Comparison of ENCODE assay signal across 10 cellular contexts in the genomic region with DNA sequence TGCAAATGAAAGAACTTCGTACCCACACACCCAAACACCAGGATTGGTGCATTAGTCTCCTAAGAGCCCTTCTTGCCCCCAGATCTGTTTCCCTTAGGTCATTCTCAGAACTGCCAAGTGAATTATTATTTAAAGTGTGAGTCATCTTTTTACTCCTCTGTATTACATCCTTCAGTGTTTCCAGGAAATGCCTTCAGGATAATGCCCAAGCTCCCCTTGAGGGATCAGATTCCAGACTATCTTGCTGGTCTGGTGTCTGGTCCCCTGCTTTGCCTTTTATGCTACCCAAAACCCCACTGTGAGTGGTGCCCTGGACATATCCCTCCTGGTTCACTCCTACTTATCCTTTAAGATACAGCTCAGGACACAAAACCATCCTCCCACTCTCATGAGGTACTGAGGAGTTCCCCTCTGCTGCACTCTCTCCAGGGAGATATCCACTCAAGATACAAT. TPM values are rescaled to one million over a fixed set of nuclear protein-coding genes. Genes with fewer than 3 reads are reported as not detected.
A peak's percentile ranks its signal among the peaks of the same experiment; 100 is the strongest.
DNase-seq lines count a peak whose midpoint lies in the region; ATAC-seq and TF ChIP-seq lines count a peak whose summit lies in the region.
"Had no signal": no experiment of that assay in that cellular context is flagged by ENCODE, and none has a peak within 500 bp of the region (broad histone marks: within the 10 kb centered on the region; RNA-seq: fewer than 3 reads in every experiment).

No MANE protein-coding gene starts in this region.

- H3K27me3 Mint-ChIP-seq in chondrocyte (ENCODE audit: low read depth) (no peaks in the 10 kb centered on the region), glutamatergic neuron (ENCODE audit: unreplicated experiment) (no peaks in the 10 kb centered on the region)
- H3K27me3 Mint-ChIP-seq in activated T-cell treated with anti-CD3 and anti-CD28 coated beads, Interleukin-2, amount 50 U/mL, for 4 hours (ENCODE audit: low read depth): peaks cover 4% of the 10 kb centered on the region

- H3K36me3 ChIP-seq in testis (ENCODE audit: low read depth, missing control alignments): no peaks in the 10 kb centered on the region

- H3K27ac Mint-ChIP-seq in chondrocyte (ENCODE audit: unreplicated experiment) (peak overlapping the region; percentile 46), glutamatergic neuron (ENCODE audit: unreplicated experiment) (no peak overlapping the region)

- H3K27ac ChIP-seq in testis: no peak overlapping the region

- no peaks in the 10 kb centered on the region for H3K4me1 ChIP-seq in testis

- H3K4me3 ChIP-seq in testis: no peak overlapping the region

- no peaks in the 10 kb centered on the region for H3K9me3 ChIP-seq in testis

- ATAC-seq in GM18873 (IDR thresholded peaks at IDR 0.05; ENCODE audit: low FRiP score, unreplicated experiment) (peak; percentile 57), omental fat pad (ENCODE audit: low FRiP score) (peak; percentile 88)
- no peak for ATAC-seq in activated T-cell treated with anti-CD3 and anti-CD28 coated beads, Interleukin-2, amount 50 U/mL, for 4 hours
- ATAC-seq: left lobe of liver had no signal

- no peak for TF ChIP-seq POLR2A in testis (IDR thresholded peaks at IDR 0.05)

- intact Hi-C loops in testis (cut with DNase I; ENCODE audit: low total_unique reads): no loop called here

- peak; percentile 20 for DNase-seq in HPDE6-E6E7 (ENCODE audit: extremely low spot score)
- no peak for DNase-seq in chondrocyte (ENCODE audit: low spot score)
- no peak for DNase-seq in omental fat pad (ENCODE audit: low spot score)
- no peak for DNase-seq in testis
- no peak for DNase-seq in NCI-H446 treated with DMSO at 0.1 percent for 48 hours (lab: John Stamatoyannopoulos, UW)
- no peak for DNase-seq in activated T-cell treated with anti-CD3 and anti-CD28 coated beads, Interleukin-2, amount 50 U/mL, for 4 hours
- DNase-seq in glutamatergic neuron: no peak
- DNase-seq: MM.1S had no signal

- WGBS in testis, 2 donors: 80 to 89% methylated on average over 1 of the region's 1 CpG

- TF ChIP-seq CTCF in chondrocyte (IDR thresholded peaks at IDR 0.05): no peak
- no peak for TF ChIP-seq CTCF in omental fat pad (IDR thresholded peaks at IDR 0.05)
- no peak for TF ChIP-seq CTCF in testis (IDR thresholded peaks at IDR 0.05)
- TF ChIP-seq CTCF in glutamatergic neuron (IDR thresholded peaks at IDR 0.05; ENCODE audit: partially characterized antibody, unreplicated experiment): no peak

- no peaks in the 10 kb centered on the region for H3K27me3 ChIP-seq in testis

- H3K9me3 Mint-ChIP-seq in chondrocyte (ENCODE audit: low read depth): peaks cover 7% of the 10 kb centered on the region
- no peaks in the 10 kb centered on the region for H3K9me3 Mint-ChIP-seq in activated T-cell treated with anti-CD3 and anti-CD28 coated beads, Interleukin-2, amount 50 U/mL, for 4 hours
- H3K9me3 Mint-ChIP-seq in glutamatergic neuron (ENCODE audit: unreplicated experiment): peaks cover 8% of the 10 kb centered on the region

- peaks cover 14% of the 10 kb centered on the region for H3K4me1 Mint-ChIP-seq in chondrocyte (ENCODE audit: low read depth)
- H3K4me1 Mint-ChIP-seq in activated T-cell treated with anti-CD3 and anti-CD28 coated beads, Interleukin-2, amount 50 U/mL, for 4 hours (ENCODE audit: low read depth): no peaks in the 10 kb centered on the region
- H3K4me1 Mint-ChIP-seq in glutamatergic neuron (ENCODE audit: low read depth, unreplicated experiment): no peaks in the 10 kb centered on the region

- H3K36me3 Mint-ChIP-seq in chondrocyte (ENCODE audit: low read depth) (peaks cover 3% of the 10 kb centered on the region), glutamatergic neuron (ENCODE audit: unreplicated experiment) (no peaks in the 10 kb centered on the region)
- no peaks in the 10 kb centered on the region for H3K36me3 Mint-ChIP-seq in activated T-cell treated with anti-CD3 and anti-CD28 coated beads, Interleukin-2, amount 50 U/mL, for 4 hours (ENCODE audit: insufficient read depth)

- H3K4me3 Mint-ChIP-seq in chondrocyte (ENCODE audit: unreplicated experiment) (no peak overlapping the region), glutamatergic neuron (ENCODE audit: unreplicated experiment) (no peak overlapping the region)
- no peak overlapping the region for H3K4me3 Mint-ChIP-seq in activated T-cell treated with anti-CD3 and anti-CD28 coated beads, Interleukin-2, amount 50 U/mL, for 4 hours

RNA-seq across cellular contexts. Expression of gene SSX2IP, which starts 57.3 kb away (rescaled TPM):
- total RNA-seq in chondrocyte: 6.1 to 9.5 TPM (median 6.2 TPM) in 3 replicates
- total RNA-seq in omental fat pad: 1 to 10 TPM; 1.9 to 8.0 (median 3.9) TPM
- total RNA-seq in testis: 100 to 1,000 TPM in 1 of 2 donors, 10 to 100 TPM in 1; 64.6 to 128 TPM
- polyA plus RNA-seq in testis (ENCODE audit: insufficient read depth, low read depth, low replicate concordance): 158 TPM
- 1 to 10 TPM; 5.7 to 8.7 (median 8.4) TPM for total RNA-seq in activated T-cell treated with anti-CD3 and anti-CD28 coated beads, Interleukin-2, amount 50 U/mL, for 4 hours
- total RNA-seq in glutamatergic neuron (ENCODE audit: unreplicated experiment): 16.0 TPM

RNA-seq across cellular contexts. Expression of gene CTBS, which starts 58.8 kb away (rescaled TPM):
- total RNA-seq in chondrocyte (20.3 to 22.0 TPM (median 20.9 TPM) in 3 replicates), omental fat pad (10 to 100 TPM; 12.2 to 23.5 (median 16.4) TPM), testis (10 to 100 TPM in 1 of 2 donors, 1 to 10 TPM in 1; 9.9 to 17.8 TPM), glutamatergic neuron (ENCODE audit: unreplicated experiment) (2.0 TPM)
- polyA plus RNA-seq in testis (ENCODE audit: insufficient read depth, low read depth, low replicate concordance): 12.9 TPM
- 1 to 10 TPM; 6.3 to 7.2 (median 6.9) TPM for total RNA-seq in activated T-cell treated with anti-CD3 and anti-CD28 coated beads, Interleukin-2, amount 50 U/mL, for 4 hours

Comparison
In these comparisons a context has a peak if more than half of its experiments do, and no peak if none do; other contexts are left out.
1. ATAC-seq: peak in GM18873 (single experiment) and omental fat pad (single experiment); none in activated T-cell treated with anti-CD3 and anti-CD28 coated beads, Interleukin-2, amount 50 U/mL, for 4 hours (0 of 2).